In the genomic region with DNA sequence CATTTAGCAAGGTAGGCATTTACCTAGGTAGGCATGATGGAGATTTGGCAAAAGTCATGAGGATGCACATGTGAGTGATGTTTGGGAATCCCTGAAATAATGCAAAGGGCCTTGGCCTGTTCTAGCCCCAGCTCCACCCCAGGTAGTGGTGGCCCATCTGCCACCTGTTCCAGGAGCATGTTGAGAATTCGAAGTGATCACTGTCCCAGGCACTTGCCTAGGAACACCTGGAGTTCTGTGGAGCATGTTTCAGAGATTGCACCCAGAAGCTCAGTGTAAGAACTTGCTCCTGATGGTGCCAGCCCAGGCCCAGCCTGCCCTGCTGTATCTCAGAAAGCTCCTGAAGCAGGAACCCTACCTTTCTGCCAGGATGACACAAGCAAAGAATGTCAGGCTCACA, we compare ENCODE assay signal across 6 cellular contexts.
DNase-seq lines count a peak whose midpoint lies in the region; ATAC-seq and TF ChIP-seq lines count a peak whose summit lies in the region.
"Not testable (repeated sequence)": the region's sequence is repeated elsewhere in the genome, so short reads cannot be mapped to it uniquely, and the experiment has no call there.

No MANE protein-coding gene starts in this region.

- not testable (repeated sequence) for H3K27me3 ChIP-seq in BLaER1
- peaks cover 0 to 13% (median 0%) of the 10 kb centered on the region in 7 donors for H3K27me3 ChIP-seq in spleen (replicated peaks in 1 of 7)

- H3K4me3 Mint-ChIP-seq in activated CD8-positive, alpha-beta memory T cell treated with anti-CD3 and anti-CD28 coated beads, Interleukin-2, amount 10 ng/mL, durations not matched to agents 7 days and 5 days; chondrocyte (ENCODE audit: unreplicated experiment): not testable (repeated sequence)

- not testable (repeated sequence) for H3K4me1 Mint-ChIP-seq in activated CD8-positive, alpha-beta memory T cell treated with anti-CD3 and anti-CD28 coated beads, Interleukin-2, amount 10 ng/mL, durations not matched to agents 7 days and 5 days; chondrocyte (ENCODE audit: low read depth)

- not testable (repeated sequence) for TF ChIP-seq CTCF in chondrocyte (IDR thresholded peaks at IDR 0.05); spleen (IDR thresholded peaks at IDR 0.05 in 8 of 11, conservative IDR thresholded peaks at IDR 0.05 in 3 of 11)

- not testable (repeated sequence) for H3K9ac ChIP-seq in BLaER1

- CTCF ChIA-PET in activated CD8-positive, alpha-beta memory T cell treated with anti-CD3 and anti-CD28 coated beads, Interleukin-2, amount 10 ng/mL, durations not matched to agents 7 days and 5 days (lab: Charles Lee) = not testable (repeated sequence)

- H4K20me1 ChIP-seq in BLaER1 = not testable (repeated sequence)

- intact Hi-C loops in posterior vena cava (cut with DNase I); spleen (cut with DNase I; ENCODE audit: low total_unique reads): not testable (repeated sequence)

- 56 to 89% (median 72%) methylated on average over 1 of the region's 1 CpG for WGBS in spleen, 5 donors

- peaks cover 55% of the 10 kb centered on the region for H3K4me1 ChIP-seq in BLaER1
- not testable (repeated sequence) for H3K4me1 ChIP-seq in spleen

- H3K27ac ChIP-seq in BLaER1, spleen: not testable (repeated sequence)

- not testable (repeated sequence) for ATAC-seq in activated CD8-positive, alpha-beta memory T cell treated with anti-CD3 and anti-CD28 coated beads, Interleukin-2, amount 10 ng/mL, durations not matched to agents 7 days and 5 days

- DNase-seq in activated CD8-positive, alpha-beta memory T cell treated with anti-CD3 and anti-CD28 coated beads, Interleukin-2, amount 10 ng/mL, durations not matched to agents 7 days and 5 days = peak; percentile 21
- peak; percentile 34 for DNase-seq in activated effector memory CD4-positive, alpha-beta T cell treated with anti-CD3 and anti-CD28 coated beads, Interleukin-2, amount 50 U/mL, for 16 hours
- DNase-seq in chondrocyte (ENCODE audit: low spot score) (peak; percentile 11), posterior vena cava (ENCODE audit: low spot score) (peak; percentile 8), spleen (peak; percentile 6)

- peak overlapping the region; percentile 53 for H3K4me2 ChIP-seq in BLaER1

- peaks cover 18% of the 10 kb centered on the region for H3K27me3 Mint-ChIP-seq in activated CD8-positive, alpha-beta memory T cell treated with anti-CD3 and anti-CD28 coated beads, Interleukin-2, amount 10 ng/mL, durations not matched to agents 7 days and 5 days
- not testable (repeated sequence) for H3K27me3 Mint-ChIP-seq in chondrocyte (ENCODE audit: low read depth)

- H3K36me3 ChIP-seq in BLaER1, spleen: not testable (repeated sequence)

- TF ChIP-seq POLR2A in spleen (IDR thresholded peaks at IDR 0.05) = not testable (repeated sequence)

- H3K9me3 ChIP-seq in BLaER1, spleen: not testable (repeated sequence)

- H3K36me3 Mint-ChIP-seq in activated CD8-positive, alpha-beta memory T cell treated with anti-CD3 and anti-CD28 coated beads, Interleukin-2, amount 10 ng/mL, durations not matched to agents 7 days and 5 days; chondrocyte (ENCODE audit: low read depth): not testable (repeated sequence)

- H3K27ac Mint-ChIP-seq in activated CD8-positive, alpha-beta memory T cell treated with anti-CD3 and anti-CD28 coated beads, Interleukin-2, amount 10 ng/mL, durations not matched to agents 7 days and 5 days; chondrocyte (ENCODE audit: unreplicated experiment): not testable (repeated sequence)

- H3K4me3 ChIP-seq in BLaER1, spleen: not testable (repeated sequence)

- not testable (repeated sequence) for H3K9me3 Mint-ChIP-seq in activated CD8-positive, alpha-beta memory T cell treated with anti-CD3 and anti-CD28 coated beads, Interleukin-2, amount 10 ng/mL, durations not matched to agents 7 days and 5 days (ENCODE audit: low read depth)
- H3K9me3 Mint-ChIP-seq in chondrocyte (ENCODE audit: low read depth) = peaks cover 26% of the 10 kb centered on the region
